In genomic region chr19:55258828-55259539, GRCh38 we compare ENCODE assay signal across 1 cellular context.
TF ChIP-seq lines count a peak whose summit lies in the region.

PPP6R1 (minus strand) TSS chr19:55259017; CDS start chr19:55247103, 11,914 bp downstream.

TF ChIP-seq in HepG2, 621 proteins besides CTCF, POLR2A, EP300 and RAD21 (continued from another document and continues in another):
- TF ChIP-seq, protein P1, sequence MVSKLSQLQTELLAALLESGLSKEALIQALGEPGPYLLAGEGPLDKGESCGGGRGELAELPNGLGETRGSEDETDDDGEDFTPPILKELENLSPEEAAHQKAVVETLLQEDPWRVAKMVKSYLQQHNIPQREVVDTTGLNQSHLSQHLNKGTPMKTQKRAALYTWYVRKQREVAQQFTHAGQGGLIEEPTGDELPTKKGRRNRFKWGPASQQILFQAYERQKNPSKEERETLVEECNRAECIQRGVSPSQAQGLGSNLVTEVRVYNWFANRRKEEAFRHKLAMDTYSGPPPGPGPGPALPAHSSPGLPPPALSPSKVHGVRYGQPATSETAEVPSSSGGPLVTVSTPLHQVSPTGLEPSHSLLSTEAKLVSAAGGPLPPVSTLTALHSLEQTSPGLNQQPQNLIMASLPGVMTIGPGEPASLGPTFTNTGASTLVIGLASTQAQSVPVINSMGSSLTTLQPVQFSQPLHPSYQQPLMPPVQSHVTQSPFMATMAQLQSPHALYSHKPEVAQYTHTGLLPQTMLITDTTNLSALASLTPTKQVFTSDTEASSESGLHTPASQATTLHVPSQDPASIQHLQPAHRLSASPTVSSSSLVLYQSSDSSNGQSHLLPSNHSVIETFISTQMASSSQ (IDR thresholded peaks at IDR 0.05; ENCODE audit: low read depth) = peak; percentile 63
- TF ChIP-seq, protein P1 (CRISPR knock-in tag; IDR thresholded peaks at IDR 0.05; ENCODE audit: borderline replicate concordance) = peak; percentile 75; the same call in 1 of the 2 replicates
- no peak for TF ChIP-seq GPBP1L1 (CRISPR knock-in tag; IDR thresholded peaks at IDR 0.05)
- peak; percentile 34; the same call in 1 of the 2 replicates for TF ChIP-seq ZNF547 (CRISPR knock-in tag; IDR thresholded peaks at IDR 0.05)
- peak; percentile 95 for TF ChIP-seq CEBPB (IDR thresholded peaks at IDR 0.05; ENCODE audit: borderline replicate concordance, low read depth, low read length)
- no peak for TF ChIP-seq ZNF484 (CRISPR knock-in tag; IDR thresholded peaks at IDR 0.05; ENCODE audit: borderline replicate concordance, low read depth)
- TF ChIP-seq HOXA7 (CRISPR knock-in tag; IDR thresholded peaks at IDR 0.05) = no peak
- TF ChIP-seq MED1 (CRISPR knock-in tag; IDR thresholded peaks at IDR 0.05) = peak; percentile 95
- no peak for TF ChIP-seq ADNP (CRISPR knock-in tag; IDR thresholded peaks at IDR 0.05)
- TF ChIP-seq ZNF549 (CRISPR knock-in tag; IDR thresholded peaks at IDR 0.05) = no peak
- no peak for TF ChIP-seq ELF4 (CRISPR knock-in tag; IDR thresholded peaks at IDR 0.05; ENCODE audit: borderline replicate concordance)
- no peak for TF ChIP-seq ZNF672 (CRISPR knock-in tag; IDR thresholded peaks at IDR 0.05)
- no peak for TF ChIP-seq ZNF572 (CRISPR knock-in tag; IDR thresholded peaks at IDR 0.05)
- peak; percentile 90; the same call in 1 of the 2 replicates for TF ChIP-seq LRRFIP1 (CRISPR knock-in tag; conservative IDR thresholded peaks at IDR 0.05)
- no peak for TF ChIP-seq ZNF724P (CRISPR knock-in tag; IDR thresholded peaks at IDR 0.05; ENCODE audit: borderline replicate concordance)
- TF ChIP-seq ZNF512B (CRISPR knock-in tag; IDR thresholded peaks at IDR 0.05; ENCODE audit: borderline replicate concordance) = no peak
- no peak for TF ChIP-seq BATF2 (CRISPR knock-in tag; IDR thresholded peaks at IDR 0.05)
- TF ChIP-seq MEIS1 (CRISPR knock-in tag; IDR thresholded peaks at IDR 0.05; ENCODE audit: borderline replicate concordance) = peak; percentile 27; the same call in 1 of the 2 replicates
- peak; percentile 53; the same call in 1 of the 2 replicates for TF ChIP-seq HNF4G (IDR thresholded peaks at IDR 0.05; ENCODE audit: borderline replicate concordance, low read depth, low read length)
- TF ChIP-seq HNF4G (CRISPR knock-in tag; IDR thresholded peaks at IDR 0.05; ENCODE audit: borderline replicate concordance, low read depth) = no peak; the same call in 1 of the 2 replicates
- no peak; the same call in 1 of the 2 replicates for TF ChIP-seq ZNF3 (CRISPR knock-in tag; IDR thresholded peaks at IDR 0.05)
- TF ChIP-seq ZNF709 (CRISPR knock-in tag; IDR thresholded peaks at IDR 0.05) = peak; percentile 90
- peak; percentile 82 for TF ChIP-seq ARID5B (CRISPR knock-in tag; IDR thresholded peaks at IDR 0.05)
- no peak for TF ChIP-seq PCBP2 (optimal IDR thresholded peaks at IDR 0.05; ENCODE audit: low read depth, low read length, poor library complexity, severe bottlenecking)
- peak; percentile 19; the same call in 1 of the 2 replicates for TF ChIP-seq ZNF431 (CRISPR knock-in tag; IDR thresholded peaks at IDR 0.05; ENCODE audit: borderline replicate concordance, low read depth)
- no peak for TF ChIP-seq IRX3 (CRISPR knock-in tag; IDR thresholded peaks at IDR 0.05; ENCODE audit: borderline replicate concordance, low read depth)
- peak; percentile 42; the same call in 1 of the 2 replicates for TF ChIP-seq ZNF292 (CRISPR knock-in tag; IDR thresholded peaks at IDR 0.05; ENCODE audit: borderline replicate concordance, low read depth)
- TF ChIP-seq PAWR (CRISPR knock-in tag; IDR thresholded peaks at IDR 0.05; ENCODE audit: borderline replicate concordance) = no peak
- TF ChIP-seq ZNF329 (CRISPR knock-in tag; IDR thresholded peaks at IDR 0.05; ENCODE audit: low read depth) = no peak
- TF ChIP-seq, protein P2, sequence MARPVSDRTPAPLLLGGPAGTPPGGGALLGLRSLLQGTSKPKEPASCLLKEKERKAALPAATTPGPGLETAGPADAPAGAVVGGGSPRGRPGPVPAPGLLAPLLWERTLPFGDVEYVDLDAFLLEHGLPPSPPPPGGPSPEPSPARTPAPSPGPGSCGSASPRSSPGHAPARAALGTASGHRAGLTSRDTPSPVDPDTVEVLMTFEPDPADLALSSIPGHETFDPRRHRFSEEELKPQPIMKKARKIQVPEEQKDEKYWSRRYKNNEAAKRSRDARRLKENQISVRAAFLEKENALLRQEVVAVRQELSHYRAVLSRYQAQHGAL (CRISPR knock-in tag; IDR thresholded peaks at IDR 0.05; ENCODE audit: not compliant biosample characterization) = peak; percentile 23
- peak; percentile 66; the same call in 1 of the 2 replicates for TF ChIP-seq SNAI1 (CRISPR knock-in tag; IDR thresholded peaks at IDR 0.05; ENCODE audit: borderline replicate concordance)
- TF ChIP-seq NRL (CRISPR knock-in tag; IDR thresholded peaks at IDR 0.05; ENCODE audit: borderline replicate concordance) = no peak; the same call in 1 of the 2 replicates
- peak; percentile 93 for TF ChIP-seq ZFP1 (CRISPR knock-in tag; IDR thresholded peaks at IDR 0.05)
- TF ChIP-seq, protein P3, sequence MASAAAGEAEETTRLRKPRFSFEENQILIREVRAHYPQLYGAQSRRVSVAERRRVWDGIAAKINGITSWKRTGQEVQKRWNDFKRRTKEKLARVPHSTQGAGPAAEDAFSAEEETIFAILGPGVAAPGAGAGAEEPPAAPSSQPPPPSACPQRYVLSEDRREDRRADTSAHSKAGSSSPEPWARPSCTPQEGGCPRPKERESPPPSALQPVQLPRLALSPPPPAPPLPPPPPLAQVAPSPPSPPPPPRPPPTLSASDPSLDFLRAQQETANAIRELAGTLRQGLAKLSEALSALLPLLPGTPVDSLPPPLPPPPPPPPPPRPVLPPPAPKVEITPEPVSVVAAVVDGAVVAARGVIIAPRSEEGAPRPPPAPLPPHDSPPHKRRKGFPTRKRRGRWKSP (CRISPR knock-in tag; IDR thresholded peaks at IDR 0.05) = peak; percentile 98
- no peak for TF ChIP-seq MTF1 (CRISPR knock-in tag; IDR thresholded peaks at IDR 0.05)
- TF ChIP-seq RCOR2 (CRISPR knock-in tag; IDR thresholded peaks at IDR 0.05) = peak; percentile 72
- no peak for TF ChIP-seq FOXP1 (IDR thresholded peaks at IDR 0.05)
- TF ChIP-seq FOXP1 (CRISPR knock-in tag; IDR thresholded peaks at IDR 0.05) = peak; percentile 18
- peak; percentile 62; the same call in 1 of the 2 replicates for TF ChIP-seq ZBTB21 (CRISPR knock-in tag; IDR thresholded peaks at IDR 0.05)
- no peak for TF ChIP-seq CENPBD1 (CRISPR knock-in tag; IDR thresholded peaks at IDR 0.05; ENCODE audit: borderline replicate concordance, low read depth)
- TF ChIP-seq JUN (CRISPR knock-in tag; IDR thresholded peaks at IDR 0.05) = no peak; the same call in 1 of the 2 replicates
- TF ChIP-seq ZNF678 (CRISPR knock-in tag; IDR thresholded peaks at IDR 0.05) = no peak
- TF ChIP-seq HOXA5 (CRISPR knock-in tag; IDR thresholded peaks at IDR 0.05) = no peak
